In genomic region chr11:35139883-35140282, GRCh38 we compare ENCODE assay signal across 8 cellular contexts. TPM values are rescaled to one million over a fixed set of nuclear protein-coding genes. Genes with fewer than 3 reads are reported as not detected.
DNase-seq lines count a peak whose midpoint lies in the region; ATAC-seq lines count a peak whose summit lies in the region.

No MANE protein-coding gene starts in this region.

- H3K4me3 Mint-ChIP-seq in activated CD4-positive, alpha-beta T cell treated with anti-CD3 and anti-CD28 coated beads, Interleukin-2, amount 10 ng/mL, durations not matched to agents 24 days and 14 days = peak overlapping the region; percentile 94
- peak overlapping the region; percentile 88 for H3K4me3 Mint-ChIP-seq in activated CD8-positive, alpha-beta T cell treated with anti-CD3 and anti-CD28 coated beads, Interleukin-2, amount 10 ng/mL, durations not matched to agents 7 days and 5 days

- POLR2A ChIA-PET in activated CD8-positive, alpha-beta T cell treated with anti-CD3 and anti-CD28 coated beads, Interleukin-2, amount 10 ng/mL, durations not matched to agents 7 days and 5 days (lab: Charles Lee) = interaction anchor here (0.7 to 5.0 kb wide), 33 partner anchors 11 to 224 kb away, joined by 3 to 47 read pairs (median 4); partner anchors contain the start of gene APIP

- CTCF ChIA-PET in activated CD8-positive, alpha-beta T cell treated with anti-CD3 and anti-CD28 coated beads, Interleukin-2, amount 10 ng/mL, durations not matched to agents 7 days and 5 days (lab: Charles Lee) = interaction anchor here (0.6 to 9.6 kb wide), 25 partner anchors 8 to 252 kb away, joined by 3 to 218 read pairs (median 5); no protein-coding TSS in a partner anchor

- DNase-seq in activated CD4-positive, alpha-beta T cell treated with anti-CD3 and anti-CD28 coated beads, Interleukin-2, amount 10 ng/mL, durations not matched to agents 24 days and 14 days = peak; percentile 73
- no peak for DNase-seq in activated CD4-positive, alpha-beta T cell treated with anti-CD3 and anti-CD28 coated beads for 1 hour
- no peak for DNase-seq in activated CD8-positive, alpha-beta T cell treated with anti-CD3 and anti-CD28 coated beads, Interleukin-2, amount 10 ng/mL, durations not matched to agents 7 days and 5 days
- no peak for DNase-seq in stimulated activated naive CD4-positive, alpha-beta T cell treated with Interleukin-2 at 50 U/mL for 16 hours (lab: John Stamatoyannopoulos, UW)
- no peak for DNase-seq in NCI-H226

- peaks cover 50% of the 10 kb centered on the region for H3K4me1 Mint-ChIP-seq in activated CD4-positive, alpha-beta T cell treated with anti-CD3 and anti-CD28 coated beads, Interleukin-2, amount 10 ng/mL, durations not matched to agents 24 days and 14 days
- H3K4me1 Mint-ChIP-seq in activated CD8-positive, alpha-beta T cell treated with anti-CD3 and anti-CD28 coated beads, Interleukin-2, amount 10 ng/mL, durations not matched to agents 7 days and 5 days (ENCODE audit: low read depth) = peaks cover 50% of the 10 kb centered on the region

- no peaks in the 10 kb centered on the region for H3K27me3 Mint-ChIP-seq in activated CD4-positive, alpha-beta T cell treated with anti-CD3 and anti-CD28 coated beads, Interleukin-2, amount 10 ng/mL, durations not matched to agents 24 days and 14 days
- no peaks in the 10 kb centered on the region for H3K27me3 Mint-ChIP-seq in activated CD8-positive, alpha-beta T cell treated with anti-CD3 and anti-CD28 coated beads, Interleukin-2, amount 10 ng/mL, durations not matched to agents 7 days and 5 days (ENCODE audit: low read depth)

- intact Hi-C loops in activated CD4-positive, alpha-beta T cell treated with anti-CD3 and anti-CD28 coated beads, Interleukin-2, amount 10 ng/mL, durations not matched to agents 24 days and 14 days (cut with micrococcal nuclease) = loop anchor here (1.0 to 10.0 kb wide), 6 partner anchors 57 to 1215 kb away; no protein-coding TSS in a partner anchor

- H3K4me3 ChIP-seq in iPS-11a (ENCODE audit: low read depth, low read length) = peak overlapping the region; percentile 67
- H3K4me3 ChIP-seq in subcutaneous abdominal adipose tissue (ENCODE audit: low read depth in 1 of 5, low read length in 5 of 5) = peak overlapping the region; percentile 77 to 97 (median 79)

- peaks cover 0 to 4% (median 2%) of the 10 kb centered on the region in 5 donors for H3K36me3 ChIP-seq in subcutaneous abdominal adipose tissue (ENCODE audit: control insufficient read depth in 5 of 5, insufficient read depth in 5 of 5, low read length in 5 of 5)

- H3K36me3 Mint-ChIP-seq in activated CD4-positive, alpha-beta T cell treated with anti-CD3 and anti-CD28 coated beads, Interleukin-2, amount 10 ng/mL, durations not matched to agents 24 days and 14 days (ENCODE audit: low read depth) = peaks cover 55% of the 10 kb centered on the region
- H3K36me3 Mint-ChIP-seq in activated CD8-positive, alpha-beta T cell treated with anti-CD3 and anti-CD28 coated beads, Interleukin-2, amount 10 ng/mL, durations not matched to agents 7 days and 5 days (ENCODE audit: low read depth) = peaks cover 47% of the 10 kb centered on the region

- peak overlapping the region; percentile 97 for H3K27ac Mint-ChIP-seq in activated CD4-positive, alpha-beta T cell treated with anti-CD3 and anti-CD28 coated beads, Interleukin-2, amount 10 ng/mL, durations not matched to agents 24 days and 14 days
- H3K27ac Mint-ChIP-seq in activated CD8-positive, alpha-beta T cell treated with anti-CD3 and anti-CD28 coated beads, Interleukin-2, amount 10 ng/mL, durations not matched to agents 7 days and 5 days = peak overlapping the region; percentile 92

- H3K27ac ChIP-seq in subcutaneous abdominal adipose tissue (ENCODE audit: low read depth, low read length) = peak overlapping the region; percentile 90

- H3K27me3 ChIP-seq in subcutaneous abdominal adipose tissue (ENCODE audit: control insufficient read depth in 5 of 5, insufficient read depth in 4 of 5, low read length in 5 of 5) = peaks cover 0 to 10% (median 0%) of the 10 kb centered on the region in 5 donors

- H3K9me3 ChIP-seq in subcutaneous abdominal adipose tissue (ENCODE audit: control insufficient read depth in 5 of 5, low read length in 5 of 5) = no peaks in the 10 kb centered on the region

- peaks cover 6 to 46% (median 31%) of the 10 kb centered on the region in 5 donors for H3K4me1 ChIP-seq in subcutaneous abdominal adipose tissue (ENCODE audit: control insufficient read depth in 5 of 5, insufficient read depth in 5 of 5, low read length in 5 of 5)

- no peaks in the 10 kb centered on the region for H3K9me3 Mint-ChIP-seq in activated CD4-positive, alpha-beta T cell treated with anti-CD3 and anti-CD28 coated beads, Interleukin-2, amount 10 ng/mL, durations not matched to agents 24 days and 14 days
- no peaks in the 10 kb centered on the region for H3K9me3 Mint-ChIP-seq in activated CD8-positive, alpha-beta T cell treated with anti-CD3 and anti-CD28 coated beads, Interleukin-2, amount 10 ng/mL, durations not matched to agents 7 days and 5 days (ENCODE audit: insufficient read depth)

- peak overlapping the region; percentile 68 to 97 (median 81) for H3K9ac ChIP-seq in subcutaneous abdominal adipose tissue (ENCODE audit: low read length in 5 of 5)

- ATAC-seq in activated CD8-positive, alpha-beta T cell treated with anti-CD3 and anti-CD28 coated beads, Interleukin-2, amount 10 ng/mL, durations not matched to agents 7 days and 5 days = no peak
- ATAC-seq in GM21381 (IDR thresholded peaks at IDR 0.05; ENCODE audit: unreplicated experiment) = no peak

RNA-seq across cellular contexts. Expression of gene CD44, which starts 0.9 kb away (rescaled TPM):
- total RNA-seq in activated CD4-positive, alpha-beta T cell treated with anti-CD3 and anti-CD28 coated beads, Interleukin-2, amount 10 ng/mL, durations not matched to agents 24 days and 14 days = 488 and 489 TPM in 2 replicates
- total RNA-seq in activated CD8-positive, alpha-beta T cell treated with anti-CD3 and anti-CD28 coated beads, Interleukin-2, amount 10 ng/mL, durations not matched to agents 7 days and 5 days = 100 to 1,000 TPM; 398 to 399 TPM
